ENCODE assay signal across 26 cellular contexts in genomic region chr5:54282876-54283275, GRCh38.
"Had no signal": no experiment of that assay in that cellular context is flagged by ENCODE, and none has a peak within 500 bp of the region (broad histone marks: within the 10 kb centered on the region; RNA-seq: fewer than 3 reads in every experiment).

No MANE protein-coding gene starts in this region.

- H2AFZ ChIP-seq: neural progenitor cell, parathyroid adenoma had no signal

- H3K79me2 ChIP-seq: parathyroid adenoma had no signal

- H3K9me3 ChIP-seq: ovary, right lobe of liver, sigmoid colon, stomach, thoracic aorta, thyroid gland, upper lobe of right lung, uterus had no signal

- H3K4me1 ChIP-seq: parathyroid adenoma, psoas muscle, right lobe of liver, stomach, upper lobe of right lung, uterus had no signal

- H3K27ac ChIP-seq: neural progenitor cell, ovary, parathyroid adenoma, psoas muscle, right lobe of liver, sigmoid colon, skin epidermis, stomach, thoracic aorta, thyroid gland, tibial nerve, upper lobe of right lung, uterus had no signal

- ATAC-seq: naive thymus-derived CD8-positive, alpha-beta T cell; natural killer cell treated with Interleukin-12 subunit alpha and Interleukin-12 subunit beta and Interleukin-15 and Interleukin-18, amount 100 ng/mL, for 72 hours; psoas muscle; right cardiac atrium; right lobe of liver; stimulated activated effector memory CD8-positive, alpha-beta T cell treated with anti-CD3 and anti-CD28 coated beads, Interleukin-12 subunit alpha, Interleukin-12 subunit beta, amount 100 ng/mL, for 72 hours; stimulated activated naive B cell treated with anti-CD40 and anti-IgM and Interleukin-4, amounts not matched to agents 10 μg/mL and 1 μg/mL and 100 μg/mL, for 72 hours; upper lobe of right lung had no signal

- H3K9ac ChIP-seq: neural progenitor cell, parathyroid adenoma had no signal

- H3K36me3 ChIP-seq: neural progenitor cell, ovary, right lobe of liver, sigmoid colon, thoracic aorta, thyroid gland, upper lobe of right lung, uterus had no signal

- DNase-seq: naive B cell; naive thymus-derived CD8-positive, alpha-beta T cell; occipital lobe; ovary; posterior cingulate gyrus; psoas muscle; right cardiac atrium; right lobe of liver; sigmoid colon; stimulated activated CD4-positive, alpha-beta T cell treated with anti-CD3 and anti-CD28 coated beads, Interleukin-15, amount 100 ng/mL, for 24 hours; stimulated activated CD4-positive, alpha-beta T cell treated with anti-CD3 and anti-CD28 coated beads, Interleukin-2, amount 100 ng/mL, for 24 hours; stimulated activated CD4-positive, alpha-beta T cell treated with anti-CD3 and anti-CD28 coated beads, Interleukin-2, amount 100 ng/mL, for 48 hours; stimulated activated CD4-positive, alpha-beta T cell treated with anti-CD3 and anti-CD28 coated beads, Interleukin-4, amount 100 ng/mL, for 24 hours; stimulated activated naive B cell treated with anti-CD40 and anti-IgM and Interleukin-4, amounts not matched to agents 10 μg/mL and 1 μg/mL and 100 μg/mL, for 72 hours; stimulated activated naive CD4-positive, alpha-beta T cell treated with Interleukin-2 at 50 U/mL for 16 hours; stomach; thyroid gland; upper lobe of right lung; uterus had no signal

- H3K4me3 ChIP-seq: neural progenitor cell, ovary, psoas muscle, right lobe of liver, sigmoid colon, skin epidermis, stomach, thoracic aorta, thyroid gland, tibial nerve, upper lobe of right lung, uterus had no signal

- H3K4me2 ChIP-seq: neural progenitor cell had no signal

- H3K27me3 ChIP-seq: neural progenitor cell, ovary, right lobe of liver, sigmoid colon, stomach, thyroid gland, tibial nerve, upper lobe of right lung, uterus had no signal
